31 cellular contexts compared by ENCODE assay signal in the genomic region with DNA sequence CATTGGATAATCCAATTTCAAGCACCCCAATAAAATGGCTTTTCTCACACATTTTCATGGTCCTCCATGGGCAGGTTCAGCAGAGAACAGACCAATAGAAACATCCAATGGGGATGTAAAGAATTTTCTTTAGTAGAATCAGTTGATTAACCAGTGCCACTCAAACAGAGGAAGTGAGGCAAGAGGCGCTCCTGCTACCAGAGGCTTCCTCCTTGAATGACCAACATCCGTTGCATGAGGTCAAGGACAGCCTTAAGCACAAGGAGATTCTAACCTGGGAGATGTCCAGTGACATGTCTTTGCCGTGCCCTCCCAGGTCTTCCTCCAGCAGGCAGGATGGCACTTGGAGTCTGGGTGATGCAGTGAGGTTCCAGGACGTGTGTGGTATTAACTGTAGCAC.
"Had no signal": no experiment of that assay in that cellular context is flagged by ENCODE, and none has a peak within 500 bp of the region (broad histone marks: within the 10 kb centered on the region; RNA-seq: fewer than 3 reads in every experiment).

No MANE protein-coding gene starts in this region.

- H3K9me3 Mint-ChIP-seq: activated CD4-positive, alpha-beta T cell treated with anti-CD3 and anti-CD28 coated beads, Interleukin-2, amount 10 ng/mL, durations not matched to agents 24 days and 14 days; stimulated activated effector memory CD8-positive, alpha-beta T cell treated with anti-CD3 and anti-CD28 coated beads, Interleukin-12 subunit alpha, Interleukin-12 subunit beta, amount 100 ng/mL, for 72 hours had no signal

- H3K4me3 ChIP-seq: breast epithelium, gastroesophageal sphincter, pancreas, psoas muscle, sigmoid colon, thoracic aorta had no signal

- H3K9me3 ChIP-seq: pancreas, psoas muscle, sigmoid colon, thoracic aorta had no signal

- H3K27me3 Mint-ChIP-seq: activated CD4-positive, alpha-beta memory T cell treated with anti-CD3 and anti-CD28 coated beads for 36 hours; activated CD4-positive, alpha-beta T cell treated with anti-CD3 and anti-CD28 coated beads, Interleukin-2, amount 10 ng/mL, durations not matched to agents 24 days and 14 days; activated naive CD4-positive, alpha-beta T cell treated with anti-CD3 and anti-CD28 coated beads, Interleukin-2, amount 50 U/mL, for 24 hours; activated naive CD8-positive, alpha-beta T cell treated with anti-CD3 and anti-CD28 coated beads, Interleukin-2, amount 50 U/mL, for 24 hours; central memory CD8-positive, alpha-beta T cell; naive B cell; stimulated activated naive CD8-positive, alpha-beta T cell treated with anti-CD3 and anti-CD28 coated beads, Interleukin-15, Interleukin-2, amounts not matched to agents 100 ng/mL and 50 ng/mL, for 24 hours had no signal

- H3K4me1 Mint-ChIP-seq: activated CD4-positive, alpha-beta T cell treated with anti-CD3 and anti-CD28 coated beads, Interleukin-2, amount 10 ng/mL, durations not matched to agents 24 days and 14 days; activated naive CD4-positive, alpha-beta T cell treated with anti-CD3 and anti-CD28 coated beads, Interleukin-2, amount 50 U/mL, for 24 hours; activated naive CD8-positive, alpha-beta T cell treated with anti-CD3 and anti-CD28 coated beads, Interleukin-2, amount 50 U/mL, for 24 hours; central memory CD8-positive, alpha-beta T cell; mesothelial cell of epicardium; naive B cell; stimulated activated effector memory CD8-positive, alpha-beta T cell treated with anti-CD3 and anti-CD28 coated beads, Interleukin-12 subunit alpha, Interleukin-12 subunit beta, amount 100 ng/mL, for 72 hours had no signal

- H3K27me3 ChIP-seq: breast epithelium, gastroesophageal sphincter, pancreas, sigmoid colon had no signal

- H3K4me1 ChIP-seq: breast epithelium, gastroesophageal sphincter, psoas muscle, sigmoid colon had no signal

- DNase-seq: activated CD4-positive, alpha-beta memory T cell treated with anti-CD3 and anti-CD28 coated beads for 36 hours; activated CD4-positive, alpha-beta T cell treated with anti-CD3 and anti-CD28 coated beads, Interleukin-2, amount 10 ng/mL, durations not matched to agents 24 days and 14 days; activated CD8-positive, alpha-beta memory T cell treated with anti-CD3 and anti-CD28 coated beads, Interleukin-2, amount 50 U/mL, for 4 hours; activated gamma-delta T cell; activated naive CD8-positive, alpha-beta T cell treated with anti-CD3 and anti-CD28 coated beads, Interleukin-2, amount 50 U/mL, for 24 hours; activated T-cell treated with anti-CD3 and anti-CD28 coated beads, Interleukin-2, amount 50 U/mL, for 1 hour; amygdala; effector CD8-positive, alpha-beta T cell; hippocampal formation; kidney; left colon; mammary epithelial cell; naive B cell; nephron progenitor cell; pancreas; psoas muscle; sigmoid colon; small intestine; stimulated activated CD4-positive, alpha-beta T cell treated with anti-CD3 and anti-CD28 coated beads, Interleukin-4, amount 100 ng/mL, for 24 hours; T-helper 9 cell; trophoblast cell; WERI-Rb-1 had no signal

- H3K27ac ChIP-seq: breast epithelium, gastroesophageal sphincter, pancreas, psoas muscle, sigmoid colon, thoracic aorta, WERI-Rb-1 had no signal

- H3K36me3 ChIP-seq: breast epithelium, gastroesophageal sphincter, pancreas, sigmoid colon, thoracic aorta, WERI-Rb-1 had no signal

- H3K36me3 Mint-ChIP-seq: activated CD4-positive, alpha-beta memory T cell treated with anti-CD3 and anti-CD28 coated beads for 36 hours; activated naive CD4-positive, alpha-beta T cell treated with anti-CD3 and anti-CD28 coated beads, Interleukin-2, amount 50 U/mL, for 24 hours; naive B cell; stimulated activated effector memory CD8-positive, alpha-beta T cell treated with anti-CD3 and anti-CD28 coated beads, Interleukin-12 subunit alpha, Interleukin-12 subunit beta, amount 100 ng/mL, for 72 hours had no signal

- H3K4me3 Mint-ChIP-seq: activated CD4-positive, alpha-beta memory T cell treated with anti-CD3 and anti-CD28 coated beads for 36 hours; activated CD4-positive, alpha-beta T cell treated with anti-CD3 and anti-CD28 coated beads, Interleukin-2, amount 10 ng/mL, durations not matched to agents 24 days and 14 days; activated naive CD4-positive, alpha-beta T cell treated with anti-CD3 and anti-CD28 coated beads, Interleukin-2, amount 50 U/mL, for 24 hours; activated naive CD8-positive, alpha-beta T cell treated with anti-CD3 and anti-CD28 coated beads, Interleukin-2, amount 50 U/mL, for 24 hours; central memory CD8-positive, alpha-beta T cell; mesothelial cell of epicardium; naive B cell; nephron progenitor cell; stimulated activated effector memory CD8-positive, alpha-beta T cell treated with anti-CD3 and anti-CD28 coated beads, Interleukin-12 subunit alpha, Interleukin-12 subunit beta, amount 100 ng/mL, for 72 hours; stimulated activated naive CD8-positive, alpha-beta T cell treated with anti-CD3 and anti-CD28 coated beads, Interleukin-15, Interleukin-2, amounts not matched to agents 100 ng/mL and 50 ng/mL, for 24 hours; T-helper 1 cell treated with Interleukin-12 subunit alpha and Interleukin-12 subunit beta and Interleukin-4 antibody, amounts not matched to agents 30 μg/mL and 1 μg/mL, for 36 hours had no signal

- H3K27ac Mint-ChIP-seq: activated CD4-positive, alpha-beta memory T cell treated with anti-CD3 and anti-CD28 coated beads for 36 hours; activated CD4-positive, alpha-beta T cell treated with anti-CD3 and anti-CD28 coated beads, Interleukin-2, amount 10 ng/mL, durations not matched to agents 24 days and 14 days; activated naive CD4-positive, alpha-beta T cell treated with anti-CD3 and anti-CD28 coated beads, Interleukin-2, amount 50 U/mL, for 24 hours; activated naive CD8-positive, alpha-beta T cell treated with anti-CD3 and anti-CD28 coated beads, Interleukin-2, amount 50 U/mL, for 24 hours; mesothelial cell of epicardium; naive B cell; nephron progenitor cell; stimulated activated effector memory CD8-positive, alpha-beta T cell treated with anti-CD3 and anti-CD28 coated beads, Interleukin-12 subunit alpha, Interleukin-12 subunit beta, amount 100 ng/mL, for 72 hours; stimulated activated naive CD8-positive, alpha-beta T cell treated with anti-CD3 and anti-CD28 coated beads, Interleukin-15, Interleukin-2, amounts not matched to agents 100 ng/mL and 50 ng/mL, for 24 hours; T-helper 1 cell treated with Interleukin-12 subunit alpha and Interleukin-12 subunit beta and Interleukin-4 antibody, amounts not matched to agents 30 μg/mL and 1 μg/mL, for 36 hours had no signal
